1 cellular context compared by ENCODE assay signal in the genomic region with DNA sequence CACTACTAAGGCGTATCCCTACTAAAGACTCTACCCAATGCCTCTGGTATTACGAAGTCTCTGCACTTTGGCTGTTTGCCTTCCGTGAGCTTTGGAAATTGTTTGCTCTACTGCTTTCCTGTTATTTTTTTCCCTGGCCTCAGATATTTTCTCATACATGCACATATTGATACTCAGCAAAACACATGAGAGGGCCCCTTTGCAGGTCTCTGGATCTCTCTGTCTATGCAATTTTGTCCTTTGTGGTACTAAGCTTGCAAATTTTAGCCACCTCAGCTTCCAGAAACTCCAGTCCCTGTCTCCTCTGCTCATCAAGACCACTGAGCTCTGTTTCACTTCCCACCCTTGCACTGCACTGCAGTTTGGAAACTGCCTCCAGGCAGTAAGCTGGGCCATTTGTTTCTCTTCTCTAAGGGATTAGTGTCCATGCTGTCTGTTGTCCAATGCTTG.
A peak's percentile ranks its signal among the peaks of the same experiment; 100 is the strongest.
TF ChIP-seq lines count a peak whose summit lies in the region.

No MANE protein-coding gene starts in this region.

TF ChIP-seq in GM12878, 131 proteins besides CTCF, POLR2A, EP300 and RAD21:
- TF ChIP-seq DPF2 (IDR thresholded peaks at IDR 0.05) (no peak), SPI1 (IDR thresholded peaks at IDR 0.05; ENCODE audit: borderline replicate concordance, insufficient read depth, low read depth, low read length) (peak; percentile 51; the same call in 1 of the 2 replicates), ETV6 (conservative IDR thresholded peaks at IDR 0.05 in 1 of 2, IDR thresholded peaks at IDR 0.05 in 1 of 2; ENCODE audit: borderline replicate concordance in 1 of 2, low read depth in 1 of 2) (no peak), SRF (IDR thresholded peaks at IDR 0.05; ENCODE audit: low read depth in 2 of 2, low read length in 2 of 2) (no peak), NRF1 (conservative IDR thresholded peaks at IDR 0.05; ENCODE audit: low read depth, low read length) (no peak), MYC (IDR thresholded peaks at IDR 0.05; ENCODE audit: insufficient read depth, insufficient read length, insufficient replicate concordance, low read length, severe bottlenecking) (no peak)
- TF ChIP-seq, protein P1, sequence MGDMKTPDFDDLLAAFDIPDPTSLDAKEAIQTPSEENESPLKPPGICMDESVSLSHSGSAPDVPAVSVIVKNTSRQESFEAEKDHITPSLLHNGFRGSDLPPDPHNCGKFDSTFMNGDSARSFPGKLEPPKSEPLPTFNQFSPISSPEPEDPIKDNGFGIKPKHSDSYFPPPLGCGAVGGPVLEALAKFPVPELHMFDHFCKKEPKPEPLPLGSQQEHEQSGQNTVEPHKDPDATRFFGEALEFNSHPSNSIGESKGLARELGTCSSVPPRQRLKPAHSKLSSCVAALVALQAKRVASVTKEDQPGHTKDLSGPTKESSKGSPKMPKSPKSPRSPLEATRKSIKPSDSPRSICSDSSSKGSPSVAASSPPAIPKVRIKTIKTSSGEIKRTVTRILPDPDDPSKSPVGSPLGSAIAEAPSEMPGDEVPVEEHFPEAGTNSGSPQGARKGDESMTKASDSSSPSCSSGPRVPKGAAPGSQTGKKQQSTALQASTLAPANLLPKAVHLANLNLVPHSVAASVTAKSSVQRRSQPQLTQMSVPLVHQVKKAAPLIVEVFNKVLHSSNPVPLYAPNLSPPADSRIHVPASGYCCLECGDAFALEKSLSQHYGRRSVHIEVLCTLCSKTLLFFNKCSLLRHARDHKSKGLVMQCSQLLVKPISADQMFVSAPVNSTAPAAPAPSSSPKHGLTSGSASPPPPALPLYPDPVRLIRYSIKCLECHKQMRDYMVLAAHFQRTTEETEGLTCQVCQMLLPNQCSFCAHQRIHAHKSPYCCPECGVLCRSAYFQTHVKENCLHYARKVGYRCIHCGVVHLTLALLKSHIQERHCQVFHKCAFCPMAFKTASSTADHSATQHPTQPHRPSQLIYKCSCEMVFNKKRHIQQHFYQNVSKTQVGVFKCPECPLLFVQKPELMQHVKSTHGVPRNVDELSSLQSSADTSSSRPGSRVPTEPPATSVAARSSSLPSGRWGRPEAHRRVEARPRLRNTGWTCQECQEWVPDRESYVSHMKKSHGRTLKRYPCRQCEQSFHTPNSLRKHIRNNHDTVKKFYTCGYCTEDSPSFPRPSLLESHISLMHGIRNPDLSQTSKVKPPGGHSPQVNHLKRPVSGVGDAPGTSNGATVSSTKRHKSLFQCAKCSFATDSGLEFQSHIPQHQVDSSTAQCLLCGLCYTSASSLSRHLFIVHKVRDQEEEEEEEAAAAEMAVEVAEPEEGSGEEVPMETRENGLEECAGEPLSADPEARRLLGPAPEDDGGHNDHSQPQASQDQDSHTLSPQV (IDR thresholded peaks at IDR 0.05) = no peak
